12 cellular contexts compared by ENCODE assay signal in genomic region chr15:40931300-40932142, GRCh38. TPM values are rescaled to one million over a fixed set of nuclear protein-coding genes. Genes with fewer than 3 reads are reported as not detected.
A peak's percentile ranks its signal among the peaks of the same experiment; 100 is the strongest.
DNase-seq lines count a peak whose midpoint lies in the region; ATAC-seq and TF ChIP-seq lines count a peak whose summit lies in the region.
"Had no signal": no experiment of that assay in that cellular context is flagged by ENCODE, and none has a peak within 500 bp of the region (broad histone marks: within the 10 kb centered on the region; RNA-seq: fewer than 3 reads in every experiment).

No MANE protein-coding gene starts in this region.

- no peaks in the 10 kb centered on the region for H3K36me3 Mint-ChIP-seq in activated naive CD8-positive, alpha-beta T cell
- H3K36me3 Mint-ChIP-seq in activated naive CD8-positive, alpha-beta T cell treated with anti-CD3 and anti-CD28 coated beads for 36 hours, result no peaks in the 10 kb centered on the region
- no peaks in the 10 kb centered on the region for H3K36me3 Mint-ChIP-seq in type B pancreatic cell

- peak overlapping the region; percentile 80 for H3K4me3 Mint-ChIP-seq in activated naive CD8-positive, alpha-beta T cell
- no peak overlapping the region for H3K4me3 Mint-ChIP-seq in activated naive CD8-positive, alpha-beta T cell treated with anti-CD3 and anti-CD28 coated beads for 36 hours
- peak overlapping the region; percentile 88 for H3K4me3 Mint-ChIP-seq in type B pancreatic cell

- H3K36me3 ChIP-seq in mucosa of descending colon (ENCODE audit: low read depth), result no peaks in the 10 kb centered on the region
- H3K36me3 ChIP-seq: MG63 had no signal

- H3K27me3 Mint-ChIP-seq in activated naive CD8-positive, alpha-beta T cell, result peaks cover 22% of the 10 kb centered on the region
- peaks cover 58% of the 10 kb centered on the region for H3K27me3 Mint-ChIP-seq in activated naive CD8-positive, alpha-beta T cell treated with anti-CD3 and anti-CD28 coated beads for 36 hours
- H3K27me3 Mint-ChIP-seq in type B pancreatic cell, result peaks cover 65% of the 10 kb centered on the region

- peaks cover 52% of the 10 kb centered on the region for H3K4me1 ChIP-seq in mucosa of descending colon (ENCODE audit: low read depth)

- H3K4me3 ChIP-seq in mucosa of descending colon, result no peak overlapping the region
- H3K4me3 ChIP-seq: MG63 had no signal

- TF ChIP-seq CTCF in mucosa of descending colon (IDR thresholded peaks at IDR 0.05), result no peak
- no peak for TF ChIP-seq CTCF in type B pancreatic cell (conservative IDR thresholded peaks at IDR 0.05)

- H3K9me3 ChIP-seq in mucosa of descending colon, result no peaks in the 10 kb centered on the region
- H3K9me3 ChIP-seq: MG63 had no signal

- DNase-seq in activated naive CD8-positive, alpha-beta T cell treated with anti-CD3 and anti-CD28 coated beads for 36 hours, result no peak
- DNase-seq in cerebellum (ENCODE audit: low spot score), result peak; percentile 57
- DNase-seq in mucosa of descending colon, result peak in 2 of 3 donors; percentile 43 to 44
- DNase-seq in type B pancreatic cell (ENCODE audit: extremely low spot score, unreplicated experiment), result no peak
- no peak for DNase-seq in activated CD4-positive, alpha-beta T cell treated with anti-CD3 and anti-CD28 coated beads, Interleukin-2, amount 50 U/mL, for 48 hours
- DNase-seq in iPS-NIHi11 (ENCODE audit: low spot score), result no peak
- DNase-seq: MG63; stimulated activated CD4-positive, alpha-beta T cell treated with anti-CD3 and anti-CD28 coated beads, Interleukin-2, amount 100 ng/mL, for 24 hours had no signal

- no peak for ATAC-seq in mucosa of descending colon
- ATAC-seq in HG03280 (IDR thresholded peaks at IDR 0.05; ENCODE audit: unreplicated experiment), result no peak

- H3K27ac Mint-ChIP-seq in activated naive CD8-positive, alpha-beta T cell, result no peak overlapping the region
- H3K27ac Mint-ChIP-seq in activated naive CD8-positive, alpha-beta T cell treated with anti-CD3 and anti-CD28 coated beads for 36 hours, result no peak overlapping the region
- peak overlapping the region; percentile 36 for H3K27ac Mint-ChIP-seq in type B pancreatic cell
- H3K27ac Mint-ChIP-seq: activated naive CD4-positive, alpha-beta T cell treated with anti-CD3 and anti-CD28 coated beads for 36 hours had no signal

- H3K9me3 Mint-ChIP-seq in activated naive CD8-positive, alpha-beta T cell (ENCODE audit: low read depth), result no peaks in the 10 kb centered on the region
- H3K9me3 Mint-ChIP-seq in activated naive CD8-positive, alpha-beta T cell treated with anti-CD3 and anti-CD28 coated beads for 36 hours, result no peaks in the 10 kb centered on the region
- H3K9me3 Mint-ChIP-seq in type B pancreatic cell, result no peaks in the 10 kb centered on the region
- H3K9me3 Mint-ChIP-seq: activated naive CD4-positive, alpha-beta T cell treated with anti-CD3 and anti-CD28 coated beads for 36 hours had no signal

- peaks cover 32% of the 10 kb centered on the region for H3K4me1 Mint-ChIP-seq in activated naive CD8-positive, alpha-beta T cell (ENCODE audit: low read depth)
- peaks cover 27% of the 10 kb centered on the region for H3K4me1 Mint-ChIP-seq in activated naive CD8-positive, alpha-beta T cell treated with anti-CD3 and anti-CD28 coated beads for 36 hours
- peaks cover 21% of the 10 kb centered on the region for H3K4me1 Mint-ChIP-seq in type B pancreatic cell (ENCODE audit: unreplicated experiment)

- intact Hi-C loops in mucosa of descending colon (cut with DNase I, micrococcal nuclease), result no loop called here

RNA-seq across cellular contexts. Expression of gene DLL4, which starts 2.4 kb away (rescaled TPM):
- not detected for total RNA-seq in activated naive CD8-positive, alpha-beta T cell treated with anti-CD3 and anti-CD28 coated beads for 36 hours
- 4.4 TPM for total RNA-seq in cerebellum
- 10 to 100 TPM in 2 of 3 donors, 1 to 10 TPM in 1; 9.4 to 23.0 (median 15.6) TPM for total RNA-seq in mucosa of descending colon
- 2.9 and 5.9 TPM in 2 replicates for total RNA-seq in type B pancreatic cell (ENCODE audit: low replicate concordance)

RNA-seq across cellular contexts. Expression of gene CHAC1, which starts 21.8 kb away (rescaled TPM):
- 10 to 100 TPM; 43.9 to 45.8 TPM for total RNA-seq in activated naive CD8-positive, alpha-beta T cell treated with anti-CD3 and anti-CD28 coated beads for 36 hours
- total RNA-seq in cerebellum, result 2.1 TPM
- total RNA-seq in mucosa of descending colon, result 1 to 10 TPM in 2 of 3 donors, under 1 TPM in 1; 0.69 to 3.1 (median 2.6) TPM
- total RNA-seq in type B pancreatic cell (ENCODE audit: low replicate concordance), result 7.8 and 12.9 TPM in 2 replicates

RNA-seq across cellular contexts. Expression of gene VPS18, which starts 37.3 kb away (rescaled TPM):
- 10 to 100 TPM; 12.1 to 13.2 TPM for total RNA-seq in activated naive CD8-positive, alpha-beta T cell treated with anti-CD3 and anti-CD28 coated beads for 36 hours
- total RNA-seq in cerebellum, result 19.0 TPM
- 10 to 100 TPM; 14.1 to 21.1 (median 18.0) TPM for total RNA-seq in mucosa of descending colon
- 25.6 and 37.2 TPM in 2 replicates for total RNA-seq in type B pancreatic cell (ENCODE audit: low replicate concordance)

RNA-seq across cellular contexts. Expression of gene RHOV, which starts 57.5 kb away (rescaled TPM):
- under 1 TPM; 0.45 to 0.50 TPM for total RNA-seq in activated naive CD8-positive, alpha-beta T cell treated with anti-CD3 and anti-CD28 coated beads for 36 hours
- total RNA-seq in cerebellum (4.3 TPM), mucosa of descending colon (1 to 10 TPM; 1.6 to 6.2 (median 3.5) TPM), type B pancreatic cell (ENCODE audit: low replicate concordance) (19.3 and 43.3 TPM in 2 replicates)
- total RNA-seq: lung microvascular endothelial cell had no signal

Comparison
In these comparisons a context has a peak if more than half of its experiments do, and no peak if none do; other contexts are left out.
1. DNase-seq: peak in cerebellum (single experiment) and mucosa of descending colon (2 of 3); none in activated naive CD8-positive, alpha-beta T cell treated with anti-CD3 and anti-CD28 coated beads for 36 hours (single experiment), type B pancreatic cell (single experiment), activated CD4-positive, alpha-beta T cell treated with anti-CD3 and anti-CD28 coated beads, Interleukin-2, amount 50 U/mL, for 48 hours (0 of 2) and iPS-NIHi11 (single experiment).